23 cellular contexts compared by ENCODE assay signal in the genomic region with DNA sequence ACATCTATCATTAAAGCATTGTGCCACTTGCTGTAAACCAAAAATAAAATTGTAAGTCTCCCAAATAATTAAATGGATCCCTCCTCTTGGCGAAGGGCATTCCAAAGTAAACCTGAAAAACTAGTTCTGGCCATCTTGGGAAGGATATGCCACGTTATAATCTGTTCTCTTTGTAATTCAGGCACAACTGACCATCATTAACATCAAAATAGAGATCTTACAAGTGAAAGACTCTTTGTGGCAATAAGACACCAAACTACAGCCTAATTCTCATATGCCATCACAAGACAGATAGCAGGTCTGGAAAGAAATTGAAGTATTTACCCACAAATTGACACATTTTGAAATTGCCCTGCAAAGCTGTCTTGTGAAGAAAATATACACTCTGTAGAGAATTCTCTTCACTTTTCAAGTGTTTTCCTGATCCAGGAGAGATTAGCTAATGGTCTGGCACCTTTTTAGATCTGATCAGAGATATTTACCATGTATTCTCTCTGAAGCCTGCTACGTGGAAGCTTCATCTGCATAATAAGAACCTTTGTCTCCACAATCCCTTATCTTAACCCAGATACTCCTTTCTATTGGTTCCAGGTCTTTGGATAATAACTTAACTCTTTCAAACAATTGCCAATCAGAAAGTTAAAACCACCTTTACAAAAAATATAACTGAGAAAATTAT.
"Had no signal": no experiment of that assay in that cellular context is flagged by ENCODE, and none has a peak within 500 bp of the region (broad histone marks: within the 10 kb centered on the region; RNA-seq: fewer than 3 reads in every experiment).

No MANE protein-coding gene starts in this region.

- H3K4me3 ChIP-seq: coronary artery, lower lobe of right lung, mucosa of descending colon, right lobe of liver, suprapubic skin, transverse colon, upper lobe of right lung, uterus had no signal

- H3K9me3 ChIP-seq: lower lobe of right lung, mucosa of descending colon, neutrophil, right lobe of liver, transverse colon, upper lobe of right lung, uterus had no signal

- H3K9ac ChIP-seq: parathyroid adenoma had no signal

- H3K27ac Mint-ChIP-seq: effector memory CD8-positive, alpha-beta T cell; naive B cell; natural killer cell treated with Interleukin-12 subunit alpha and Interleukin-12 subunit beta and Interleukin-15 and Interleukin-18, amount 100 ng/mL, for 72 hours; progenitor cell of endocrine pancreas; stimulated activated naive B cell treated with anti-CD40 and anti-IgM and Interleukin-4, amounts not matched to agents 10 μg/mL and 1 μg/mL and 100 μg/mL, for 72 hours; stimulated activated naive CD8-positive, alpha-beta T cell treated with anti-CD3 and anti-CD28 coated beads, Interleukin-15, amount 100 ng/mL, for 72 hours had no signal

- H3K36me3 ChIP-seq: lower lobe of right lung, neutrophil, right lobe of liver, suprapubic skin, transverse colon, upper lobe of right lung, uterus had no signal

- H3K4me3 Mint-ChIP-seq: effector memory CD8-positive, alpha-beta T cell; naive B cell; natural killer cell treated with Interleukin-12 subunit alpha and Interleukin-12 subunit beta and Interleukin-15 and Interleukin-18, amount 100 ng/mL, for 72 hours; neural crest cell; stimulated activated naive B cell treated with anti-CD40 and anti-IgM and Interleukin-4, amounts not matched to agents 10 μg/mL and 1 μg/mL and 100 μg/mL, for 72 hours; stimulated activated naive CD8-positive, alpha-beta T cell treated with anti-CD3 and anti-CD28 coated beads, Interleukin-15, amount 100 ng/mL, for 72 hours had no signal

- H3K27me3 ChIP-seq: neutrophil, right lobe of liver, suprapubic skin, transverse colon, upper lobe of right lung, uterus had no signal

- ATAC-seq: effector memory CD8-positive, alpha-beta T cell; left ventricle myocardium superior; lower lobe of right lung; mucosa of descending colon; natural killer cell treated with Interleukin-12 subunit alpha and Interleukin-12 subunit beta and Interleukin-15 and Interleukin-18, amount 100 ng/mL, for 72 hours; right lobe of liver; stimulated activated naive B cell treated with anti-CD40 and anti-IgM and Interleukin-4, amounts not matched to agents 10 μg/mL and 1 μg/mL and 100 μg/mL, for 72 hours; stimulated activated naive CD8-positive, alpha-beta T cell treated with anti-CD3 and anti-CD28 coated beads, Interleukin-15, amount 100 ng/mL, for 72 hours; upper lobe of right lung had no signal

- DNase-seq: dermis blood vessel endothelial cell; effector memory CD8-positive, alpha-beta T cell; head of caudate nucleus; left ventricle myocardium superior; lower lobe of right lung; mucosa of descending colon; naive B cell; right lobe of liver; small intestine; stimulated activated CD4-positive, alpha-beta T cell treated with anti-CD3 and anti-CD28 coated beads, Interleukin-15, amount 100 ng/mL, for 24 hours; stimulated activated CD4-positive, alpha-beta T cell treated with anti-CD3 and anti-CD28 coated beads, Interleukin-2, amount 100 ng/mL, for 48 hours; stimulated activated naive B cell treated with anti-CD40 and anti-IgM and Interleukin-4, amounts not matched to agents 10 μg/mL and 1 μg/mL and 100 μg/mL, for 72 hours; stimulated activated naive CD8-positive, alpha-beta T cell treated with anti-CD3 and anti-CD28 coated beads, Interleukin-15, amount 100 ng/mL, for 72 hours; transverse colon; upper lobe of right lung; uterus had no signal

- H3K27me3 Mint-ChIP-seq: effector memory CD8-positive, alpha-beta T cell; naive B cell; progenitor cell of endocrine pancreas; stimulated activated naive B cell treated with anti-CD40 and anti-IgM and Interleukin-4, amounts not matched to agents 10 μg/mL and 1 μg/mL and 100 μg/mL, for 72 hours; stimulated activated naive CD8-positive, alpha-beta T cell treated with anti-CD3 and anti-CD28 coated beads, Interleukin-15, amount 100 ng/mL, for 72 hours had no signal

- H3K4me1 ChIP-seq: lower lobe of right lung, parathyroid adenoma, right lobe of liver, suprapubic skin, transverse colon, upper lobe of right lung, uterus had no signal

- H3K27ac ChIP-seq: coronary artery, lower lobe of right lung, neutrophil, parathyroid adenoma, right lobe of liver, suprapubic skin, transverse colon, upper lobe of right lung, uterus had no signal

- H3K36me3 Mint-ChIP-seq: stimulated activated naive B cell treated with anti-CD40 and anti-IgM and Interleukin-4, amounts not matched to agents 10 μg/mL and 1 μg/mL and 100 μg/mL, for 72 hours had no signal

- H3K4me1 Mint-ChIP-seq: naive B cell; stimulated activated naive B cell treated with anti-CD40 and anti-IgM and Interleukin-4, amounts not matched to agents 10 μg/mL and 1 μg/mL and 100 μg/mL, for 72 hours; stimulated activated naive CD8-positive, alpha-beta T cell treated with anti-CD3 and anti-CD28 coated beads, Interleukin-15, amount 100 ng/mL, for 72 hours had no signal
